9 cellular contexts compared by ENCODE assay signal in the genomic region with DNA sequence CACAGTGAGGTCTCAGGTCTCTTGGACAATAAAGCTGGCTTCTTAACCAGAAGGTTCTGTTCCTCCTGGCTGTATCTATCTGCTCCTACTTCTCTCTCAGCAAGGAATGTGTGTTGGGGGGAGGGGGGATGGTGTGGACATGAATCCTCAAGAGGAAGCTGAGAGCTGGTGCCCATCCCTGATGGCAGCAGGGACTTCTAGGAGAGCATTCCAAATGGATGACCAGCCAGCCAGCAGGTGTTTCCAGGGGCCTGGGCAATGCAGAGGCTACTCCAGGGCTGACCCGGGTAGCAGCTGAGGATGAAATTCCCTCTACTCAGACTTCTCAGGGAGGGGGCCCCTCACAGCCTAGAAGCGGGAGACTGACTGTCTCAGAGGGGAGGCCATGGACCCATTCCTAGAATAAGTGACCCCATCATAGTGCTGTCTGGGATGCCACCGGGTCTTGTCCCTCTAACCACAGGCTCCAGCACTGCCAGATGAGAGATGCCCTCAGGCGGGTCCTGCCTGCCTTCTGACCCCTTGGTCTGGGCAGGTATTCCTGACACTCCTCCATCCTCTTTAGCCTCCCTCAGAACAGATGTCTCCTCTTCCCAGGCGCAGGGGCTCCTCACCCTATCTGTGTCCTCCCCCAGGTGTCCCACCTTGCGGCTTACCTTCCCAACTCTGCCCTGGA. TPM values are rescaled to one million over a fixed set of nuclear protein-coding genes. Genes with fewer than 3 reads are reported as not detected.
DNase-seq lines count a peak whose midpoint lies in the region; ATAC-seq and TF ChIP-seq lines count a peak whose summit lies in the region.
"Had no signal": no experiment of that assay in that cellular context is flagged by ENCODE, and none has a peak within 500 bp of the region (broad histone marks: within the 10 kb centered on the region; RNA-seq: fewer than 3 reads in every experiment).

No MANE protein-coding gene starts in this region.

- H3K4me1 Mint-ChIP-seq in activated CD8-positive, alpha-beta memory T cell treated with anti-CD3 and anti-CD28 coated beads, Interleukin-2, amount 10 ng/mL, durations not matched to agents 7 days and 5 days, result peaks cover 2% of the 10 kb centered on the region
- H3K4me1 Mint-ChIP-seq in activated T-helper 2 cell treated with anti-CD3 and anti-CD28 coated beads, Interferon-gamma antibody, Interleukin-2, Interleukin-4, amounts not matched to agents 10 μg/mL and 5 μg/mL and 100 μg/mL, durations not matched to agents 14 hours and 24 hours and 36 hours (ENCODE audit: low read depth), result peaks cover 3% of the 10 kb centered on the region

- intact Hi-C loops in activated T-helper 2 cell treated with anti-CD3 and anti-CD28 coated beads, Interferon-gamma antibody, Interleukin-2, Interleukin-4, amounts not matched to agents 10 μg/mL and 5 μg/mL and 100 μg/mL, durations not matched to agents 14 hours and 24 hours and 36 hours (cut with micrococcal nuclease), result no loop called here
- intact Hi-C loops in left colon (cut with DNase I, micrococcal nuclease), result no loop called here

- peaks cover 18% of the 10 kb centered on the region for H3K27me3 Mint-ChIP-seq in activated CD8-positive, alpha-beta memory T cell treated with anti-CD3 and anti-CD28 coated beads, Interleukin-2, amount 10 ng/mL, durations not matched to agents 7 days and 5 days
- H3K27me3 Mint-ChIP-seq in activated T-helper 2 cell treated with anti-CD3 and anti-CD28 coated beads, Interferon-gamma antibody, Interleukin-2, Interleukin-4, amounts not matched to agents 10 μg/mL and 5 μg/mL and 100 μg/mL, durations not matched to agents 14 hours and 24 hours and 36 hours (ENCODE audit: low read depth), result peaks cover 11% of the 10 kb centered on the region

- DNase-seq in activated CD8-positive, alpha-beta memory T cell treated with anti-CD3 and anti-CD28 coated beads, Interleukin-2, amount 10 ng/mL, durations not matched to agents 7 days and 5 days, result no peak
- DNase-seq in activated CD8-positive, alpha-beta memory T cell treated with anti-CD3 and anti-CD28 coated beads, Interleukin-2, amount 50 U/mL, for 4 hours, result no peak
- no peak for DNase-seq in activated T-helper 2 cell treated with anti-CD3 and anti-CD28 coated beads, Interferon-gamma antibody, Interleukin-2, Interleukin-4, amounts not matched to agents 10 μg/mL and 5 μg/mL and 100 μg/mL, durations not matched to agents 14 hours and 24 hours and 36 hours (ENCODE audit: low spot score)
- DNase-seq in left colon, result peak in 1 of 2 donors; percentile 25
- DNase-seq in thoracic aorta (ENCODE audit: low spot score), result no peak
- DNase-seq in iPS-NIHi11 (ENCODE audit: low spot score), result no peak
- no peak for DNase-seq in stimulated activated CD8-positive, alpha-beta memory T cell treated with anti-CD3 and anti-CD28 coated beads, Interleukin-4, amount 100 ng/mL, for 48 hours
- DNase-seq: effector CD4-positive, alpha-beta T cell had no signal

- H3K9me3 ChIP-seq in thoracic aorta, result no peaks in the 10 kb centered on the region

- no peaks in the 10 kb centered on the region for H3K9me3 Mint-ChIP-seq in activated CD8-positive, alpha-beta memory T cell treated with anti-CD3 and anti-CD28 coated beads, Interleukin-2, amount 10 ng/mL, durations not matched to agents 7 days and 5 days (ENCODE audit: low read depth)
- H3K9me3 Mint-ChIP-seq in activated T-helper 2 cell treated with anti-CD3 and anti-CD28 coated beads, Interferon-gamma antibody, Interleukin-2, Interleukin-4, amounts not matched to agents 10 μg/mL and 5 μg/mL and 100 μg/mL, durations not matched to agents 14 hours and 24 hours and 36 hours, result no peaks in the 10 kb centered on the region

- no peak overlapping the region for H3K27ac ChIP-seq in thoracic aorta

- TF ChIP-seq CTCF in thoracic aorta (IDR thresholded peaks at IDR 0.05), result no peak

- no peak overlapping the region for H3K27ac Mint-ChIP-seq in activated CD8-positive, alpha-beta memory T cell treated with anti-CD3 and anti-CD28 coated beads, Interleukin-2, amount 10 ng/mL, durations not matched to agents 7 days and 5 days
- H3K27ac Mint-ChIP-seq in activated T-helper 2 cell treated with anti-CD3 and anti-CD28 coated beads, Interferon-gamma antibody, Interleukin-2, Interleukin-4, amounts not matched to agents 10 μg/mL and 5 μg/mL and 100 μg/mL, durations not matched to agents 14 hours and 24 hours and 36 hours, result no peak overlapping the region

- H3K36me3 Mint-ChIP-seq in activated CD8-positive, alpha-beta memory T cell treated with anti-CD3 and anti-CD28 coated beads, Interleukin-2, amount 10 ng/mL, durations not matched to agents 7 days and 5 days, result no peaks in the 10 kb centered on the region
- H3K36me3 Mint-ChIP-seq in activated T-helper 2 cell treated with anti-CD3 and anti-CD28 coated beads, Interferon-gamma antibody, Interleukin-2, Interleukin-4, amounts not matched to agents 10 μg/mL and 5 μg/mL and 100 μg/mL, durations not matched to agents 14 hours and 24 hours and 36 hours (ENCODE audit: low read depth), result no peaks in the 10 kb centered on the region

- CTCF ChIA-PET in activated CD8-positive, alpha-beta memory T cell treated with anti-CD3 and anti-CD28 coated beads, Interleukin-2, amount 10 ng/mL, durations not matched to agents 7 days and 5 days (lab: Charles Lee), result interaction anchor here (0.7 to 1.6 kb wide), 7 partner anchors 8 to 148 kb away, joined by 3 to 5 read pairs (median 3); partner anchors contain the start of gene FNTB

- H3K27me3 ChIP-seq in thoracic aorta (replicated peaks; ENCODE audit: insufficient read depth), result no peaks in the 10 kb centered on the region

- ATAC-seq in activated CD8-positive, alpha-beta memory T cell treated with anti-CD3 and anti-CD28 coated beads, Interleukin-2, amount 10 ng/mL, durations not matched to agents 7 days and 5 days, result no peak
- ATAC-seq in left colon (peak; percentile 16), thoracic aorta (ENCODE audit: insufficient number of reproducible peaks, low FRiP score, low read depth) (peak; percentile 6), GM21367 (IDR thresholded peaks at IDR 0.05; ENCODE audit: unreplicated experiment) (no peak)

- peak overlapping the region; percentile 90 for H3K4me3 ChIP-seq in thoracic aorta

- peaks cover 6 to 17% of the 10 kb centered on the region in 2 donors for H3K4me1 ChIP-seq in thoracic aorta (ENCODE audit: control insufficient read depth in 1 of 2, low read depth in 2 of 2)

- H3K4me3 Mint-ChIP-seq in activated CD8-positive, alpha-beta memory T cell treated with anti-CD3 and anti-CD28 coated beads, Interleukin-2, amount 10 ng/mL, durations not matched to agents 7 days and 5 days, result peak overlapping the region; percentile 58
- H3K4me3 Mint-ChIP-seq in activated T-helper 2 cell treated with anti-CD3 and anti-CD28 coated beads, Interferon-gamma antibody, Interleukin-2, Interleukin-4, amounts not matched to agents 10 μg/mL and 5 μg/mL and 100 μg/mL, durations not matched to agents 14 hours and 24 hours and 36 hours (ENCODE audit: low read depth), result peak overlapping the region; percentile 70

- H3K36me3 ChIP-seq in thoracic aorta, result no peaks in the 10 kb centered on the region

RNA-seq across cellular contexts. Expression of gene RAB15, which starts 1.2 kb away (rescaled TPM):
- total RNA-seq in activated CD8-positive, alpha-beta memory T cell treated with anti-CD3 and anti-CD28 coated beads, Interleukin-2, amount 10 ng/mL, durations not matched to agents 7 days and 5 days, result 1 to 10 TPM; 2.1 to 2.3 TPM
- 4.7 and 4.8 TPM in 2 replicates for total RNA-seq in activated T-helper 2 cell treated with anti-CD3 and anti-CD28 coated beads, Interferon-gamma antibody, Interleukin-2, Interleukin-4, amounts not matched to agents 10 μg/mL and 5 μg/mL and 100 μg/mL, durations not matched to agents 14 hours and 24 hours and 36 hours
- total RNA-seq in left colon (10 to 100 TPM; 25.9 to 40.3 TPM), thoracic aorta (1 to 10 TPM; 3.2 to 7.8 TPM)

RNA-seq across cellular contexts. Expression of gene FNTB, which starts 15.8 kb away (rescaled TPM):
- total RNA-seq in activated CD8-positive, alpha-beta memory T cell treated with anti-CD3 and anti-CD28 coated beads, Interleukin-2, amount 10 ng/mL, durations not matched to agents 7 days and 5 days, result 10 to 100 TPM; 15.0 to 15.6 TPM
- 14.8 and 17.5 TPM in 2 replicates for total RNA-seq in activated T-helper 2 cell treated with anti-CD3 and anti-CD28 coated beads, Interferon-gamma antibody, Interleukin-2, Interleukin-4, amounts not matched to agents 10 μg/mL and 5 μg/mL and 100 μg/mL, durations not matched to agents 14 hours and 24 hours and 36 hours
- 10 to 100 TPM; 11.0 to 14.2 TPM for total RNA-seq in left colon
- total RNA-seq in thoracic aorta, result 10 to 100 TPM in 1 of 2 donors, 1 to 10 TPM in 1; 6.8 to 18.3 TPM

RNA-seq across cellular contexts. Expression of gene GPX2, which starts 28.4 kb away (rescaled TPM):
- total RNA-seq in activated CD8-positive, alpha-beta memory T cell treated with anti-CD3 and anti-CD28 coated beads, Interleukin-2, amount 10 ng/mL, durations not matched to agents 7 days and 5 days, result not detected
- total RNA-seq in activated T-helper 2 cell treated with anti-CD3 and anti-CD28 coated beads, Interferon-gamma antibody, Interleukin-2, Interleukin-4, amounts not matched to agents 10 μg/mL and 5 μg/mL and 100 μg/mL, durations not matched to agents 14 hours and 24 hours and 36 hours, result not detected in 2 replicates
- total RNA-seq in left colon (100 to 1,000 TPM; 172 to 672 TPM), thoracic aorta (1 to 10 TPM in 1 of 2 donors, not detected in 1; 5.0 TPM)

RNA-seq across cellular contexts. Expression of gene CHURC1, which starts 56.7 kb away (rescaled TPM):
- 10 to 100 TPM; 49.3 to 57.9 TPM for total RNA-seq in activated CD8-positive, alpha-beta memory T cell treated with anti-CD3 and anti-CD28 coated beads, Interleukin-2, amount 10 ng/mL, durations not matched to agents 7 days and 5 days
- total RNA-seq in activated T-helper 2 cell treated with anti-CD3 and anti-CD28 coated beads, Interferon-gamma antibody, Interleukin-2, Interleukin-4, amounts not matched to agents 10 μg/mL and 5 μg/mL and 100 μg/mL, durations not matched to agents 14 hours and 24 hours and 36 hours, result 44.4 and 55.3 TPM in 2 replicates
- total RNA-seq in left colon (10 to 100 TPM; 48.6 to 50.8 TPM), thoracic aorta (100 to 1,000 TPM; 115 to 128 TPM)

Comparison
In these comparisons a context has a peak if more than half of its experiments do, and no peak if none do; other contexts are left out.
1. ATAC-seq: peak in left colon (single experiment) and thoracic aorta (single experiment); none in activated CD8-positive, alpha-beta memory T cell treated with anti-CD3 and anti-CD28 coated beads, Interleukin-2, amount 10 ng/mL, durations not matched to agents 7 days and 5 days (single experiment) and GM21367 (single experiment).
2. RNA of gene GPX2, which starts 28.4 kb away (total RNA-seq): 172 to 672 TPM in left colon; 5.0 TPM in thoracic aorta, not detected in activated CD8-positive, alpha-beta memory T cell treated with anti-CD3 and anti-CD28 coated beads, Interleukin-2, amount 10 ng/mL, durations not matched to agents 7 days and 5 days and not detected in activated T-helper 2 cell treated with anti-CD3 and anti-CD28 coated beads, Interferon-gamma antibody, Interleukin-2, Interleukin-4, amounts not matched to agents 10 μg/mL and 5 μg/mL and 100 μg/mL, durations not matched to agents 14 hours and 24 hours and 36 hours; every median in the first group is over 10 times any median in the second.